Comparison of ENCODE assay signal across 9 cellular contexts in genomic region chrX:53440101-53440500, GRCh38. TPM values are rescaled to one million over a fixed set of nuclear protein-coding genes. Genes with fewer than 3 reads are reported as not detected.
DNase-seq lines count a peak whose midpoint lies in the region; ATAC-seq and TF ChIP-seq lines count a peak whose summit lies in the region.
"Had no signal": no experiment of that assay in that cellular context is flagged by ENCODE, and none has a peak within 500 bp of the region (broad histone marks: within the 10 kb centered on the region; RNA-seq: fewer than 3 reads in every experiment).

No MANE protein-coding gene starts in this region.

- H4K20me1 ChIP-seq in GM23248 (ENCODE audit: insufficient read depth), result no peaks in the 10 kb centered on the region

- peak overlapping the region; percentile 43; the same call in 1 of the 2 replicates for H3K27ac ChIP-seq in GM23248
- H3K27ac ChIP-seq in psoas muscle, result peak overlapping the region; percentile 92

- peak overlapping the region; percentile 87 for H3K4me2 ChIP-seq in GM23248 (ENCODE audit: unreplicated experiment)

- H3K4me1 ChIP-seq in GM23248 (ENCODE audit: insufficient read depth) (no peaks in the 10 kb centered on the region), endocrine pancreas (ENCODE audit: control insufficient read depth, insufficient read depth, low read length) (no peaks in the 10 kb centered on the region), psoas muscle (peaks cover 4% of the 10 kb centered on the region)

- H3K36me3 ChIP-seq in GM23248 (ENCODE audit: low read depth) (no peaks in the 10 kb centered on the region), endocrine pancreas (ENCODE audit: control insufficient read depth, insufficient read depth, low read length) (no peaks in the 10 kb centered on the region), psoas muscle (ENCODE audit: insufficient read depth in 1 of 2, low read depth in 1 of 2) (no peaks in the 10 kb centered on the region)

- no peaks in the 10 kb centered on the region for H3K27me3 ChIP-seq in GM23248 (replicated peaks; ENCODE audit: insufficient read depth)
- H3K27me3 ChIP-seq in endocrine pancreas (ENCODE audit: control insufficient read depth, insufficient read depth, low read length), result no peaks in the 10 kb centered on the region
- peaks cover 0 to 38% (median 0%) of the 10 kb centered on the region in 3 donors for H3K27me3 ChIP-seq in psoas muscle (ENCODE audit: insufficient read depth in 3 of 3, low read length in 2 of 3)

- 88% methylated on average over 5 of the region's 5 CpGs for WGBS in GM23248 (ENCODE audit: low coverage in 1 of 2, low lambda C conversion rate in 2 of 2, missing lambda C conversion rate in 2 of 2), 2 experiments
- 72 to 83% (median 74%) methylated on average over 5 of the region's 5 CpGs for WGBS in psoas muscle, 3 donors

- H2AFZ ChIP-seq in GM23248, result peak overlapping the region; percentile 84; the same call in 1 of the 2 replicates

- DNase-seq in GM23248 (no peak), NCI-H510A treated with DMSO at 0.1 percent for 48 hours (lab: John Stamatoyannopoulos, UW) (peak; percentile 47), psoas muscle (no peak), glomerular visceral epithelial cell (ENCODE audit: extremely low spot score) (no peak)
- DNase-seq: NCI-H2029 treated with DMSO at 0.1 percent for 48 hours had no signal

- H3K9ac ChIP-seq in GM23248, result no peak overlapping the region
- peak overlapping the region; percentile 75 for H3K9ac ChIP-seq in endocrine pancreas (ENCODE audit: control insufficient read depth, insufficient read depth, low read length)

- H3K4me3 ChIP-seq in GM23248, result peak overlapping the region; percentile 68
- peak overlapping the region; percentile 3 for H3K4me3 ChIP-seq in endocrine pancreas (ENCODE audit: control insufficient read depth, insufficient read depth, low read length)
- H3K4me3 ChIP-seq in psoas muscle, result peak overlapping the region; percentile 60

- intact Hi-C loops in psoas muscle (cut with DNase I), result no loop called here

- TF ChIP-seq CTCF in psoas muscle (IDR thresholded peaks at IDR 0.05), result no peak

- H3K79me2 ChIP-seq in GM23248 (ENCODE audit: insufficient read depth), result no peaks in the 10 kb centered on the region

- ATAC-seq in psoas muscle, result no peak
- no peak for ATAC-seq in HG03432 (IDR thresholded peaks at IDR 0.05; ENCODE audit: unreplicated experiment)
- ATAC-seq in HG02970 (IDR thresholded peaks at IDR 0.05; ENCODE audit: low FRiP score, unreplicated experiment), result no peak
- ATAC-seq in GM21515 (IDR thresholded peaks at IDR 0.05; ENCODE audit: unreplicated experiment), result no peak

- no peaks in the 10 kb centered on the region for H3F3A ChIP-seq in GM23248 (ENCODE audit: insufficient read depth)

- in situ Hi-C loops in GM23248 (cut with MboI), result no loop called here

- H3K9me2 ChIP-seq in GM23248 (ENCODE audit: insufficient read depth), result no peaks in the 10 kb centered on the region

- H3K9me3 ChIP-seq in GM23248 (ENCODE audit: low read depth) (no peaks in the 10 kb centered on the region), endocrine pancreas (ENCODE audit: control insufficient read depth, low read length) (no peaks in the 10 kb centered on the region), psoas muscle (no peaks in the 10 kb centered on the region)

RNA-seq across cellular contexts. Expression of gene HSD17B10, which starts 5.9 kb away (rescaled TPM):
- total RNA-seq in GM23248 (2014; rRNA removed; shearing (Covaris generic)), result 33.1 and 47.9 TPM in 2 replicates
- 70.2 and 73.3 TPM in 2 replicates for polyA plus RNA-seq in GM23248 (2016; fragmentation: Nextera tagmentation; extraction: Ambion mirVana)
- 10 to 100 TPM; 51.8 to 98.0 (median 68.4) TPM for total RNA-seq in psoas muscle
- polyA plus RNA-seq in psoas muscle, result 100 to 1,000 TPM in 1 of 3 donors, 10 to 100 TPM in 2; 56.3 to 117 (median 76.4) TPM

RNA-seq across cellular contexts. Expression of gene RIBC1, which starts 17.4 kb away (rescaled TPM):
- total RNA-seq in GM23248 (2014; rRNA removed; shearing (Covaris generic)), result 0.25 and 0.32 TPM in 2 replicates
- 0.48 and 0.70 TPM in 2 replicates for polyA plus RNA-seq in GM23248 (2016; fragmentation: Nextera tagmentation; extraction: Ambion mirVana)
- under 1 TPM; 0.14 to 0.64 (median 0.40) TPM for total RNA-seq in psoas muscle
- 1 to 10 TPM in 1 of 3 donors, under 1 TPM in 2; 0.15 to 2.3 (median 0.44) TPM for polyA plus RNA-seq in psoas muscle

RNA-seq across cellular contexts. Expression of gene SMC1A, which starts 17.6 kb away (rescaled TPM):
- total RNA-seq in GM23248 (2014; rRNA removed; shearing (Covaris generic)), result 16.8 and 21.1 TPM in 2 replicates
- 29.1 and 31.4 TPM in 2 replicates for polyA plus RNA-seq in GM23248 (2016; fragmentation: Nextera tagmentation; extraction: Ambion mirVana)
- total RNA-seq in psoas muscle, result 10 to 100 TPM; 25.9 to 45.0 (median 31.6) TPM
- polyA plus RNA-seq in psoas muscle, result 1 to 10 TPM; 8.1 to 10.0 (median 9.2) TPM

Comparison
In these comparisons a context has a peak if more than half of its experiments do, and no peak if none do; other contexts are left out.
1. H3K4me3 ChIP-seq: peak in every context shown above with its lines; median percentile 68 in GM23248; 60 in psoas muscle; 3 in endocrine pancreas.